16 cellular contexts compared by ENCODE assay signal in the genomic region with DNA sequence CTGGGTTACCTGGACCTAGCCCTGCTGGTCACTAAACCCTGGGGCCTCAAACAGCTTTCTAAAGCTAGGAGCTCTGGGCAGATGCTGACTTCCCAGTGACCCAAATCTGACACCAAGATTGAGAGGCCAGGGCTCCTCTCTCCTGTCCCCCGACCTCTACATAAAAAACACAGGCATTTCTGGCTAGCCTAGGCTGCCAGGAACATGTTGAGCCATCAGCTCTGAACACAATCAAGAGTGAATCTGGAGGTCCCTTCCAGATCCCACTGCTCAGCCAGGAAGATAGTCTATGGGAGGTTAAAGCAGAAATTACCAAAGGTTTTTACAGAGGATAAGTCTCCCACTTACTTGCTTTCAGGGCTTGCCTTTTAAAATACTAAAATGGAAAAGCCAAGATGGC. TPM values are rescaled to one million over a fixed set of nuclear protein-coding genes. Genes with fewer than 3 reads are reported as not detected.
"Had no signal": no experiment of that assay in that cellular context is flagged by ENCODE, and none has a peak within 500 bp of the region (broad histone marks: within the 10 kb centered on the region; RNA-seq: fewer than 3 reads in every experiment).

No MANE protein-coding gene starts in this region.

- H3K27me3 ChIP-seq: adrenal gland, ascending aorta, esophagus squamous epithelium, pancreas, right atrium auricular region, upper lobe of left lung had no signal

- ATAC-seq: left lobe of liver; natural killer cell; pancreas; stimulated activated naive CD8-positive, alpha-beta T cell treated with anti-CD3 and anti-CD28 coated beads, Interleukin-15, Interleukin-2, amounts not matched to agents 100 U/mL and 50 U/mL, for 24 hours had no signal

- H3K9me3 ChIP-seq: adrenal gland, ascending aorta, esophagus squamous epithelium, pancreas, psoas muscle, right atrium auricular region, upper lobe of left lung had no signal

- H3K4me3 ChIP-seq: adrenal gland, ascending aorta, coronary artery, esophagus squamous epithelium, pancreas, psoas muscle, right atrium auricular region, upper lobe of left lung had no signal

- DNase-seq: activated gamma-delta T cell treated with Interleukin-2 at 50 U/mL for 16 hours; activated T-cell treated with anti-CD3 and anti-CD28 coated beads, Interleukin-2, amount 50 U/mL, for 1 hour; esophagus squamous epithelium; midbrain; natural killer cell; pancreas; psoas muscle; stimulated activated CD4-positive, alpha-beta T cell treated with anti-CD3 and anti-CD28 coated beads, Interleukin-4, amount 100 ng/mL, for 24 hours; stimulated activated naive CD8-positive, alpha-beta T cell treated with anti-CD3 and anti-CD28 coated beads, Interleukin-15, Interleukin-2, amounts not matched to agents 100 U/mL and 50 U/mL, for 24 hours; T-helper 1 cell; upper lobe of left lung had no signal

- H3K4me1 ChIP-seq: pancreas, psoas muscle had no signal

- H3K27ac ChIP-seq: ascending aorta, esophagus squamous epithelium, pancreas, psoas muscle, upper lobe of left lung had no signal

- H3K36me3 ChIP-seq: adrenal gland, ascending aorta, esophagus squamous epithelium, pancreas, right atrium auricular region, upper lobe of left lung had no signal

RNA-seq across cellular contexts. Expression of gene PDE1C, which starts 22.1 kb away (rescaled TPM):
- total RNA-seq: natural killer cell had no signal
